ENCODE assay signal across 8 cellular contexts in the genomic region with DNA sequence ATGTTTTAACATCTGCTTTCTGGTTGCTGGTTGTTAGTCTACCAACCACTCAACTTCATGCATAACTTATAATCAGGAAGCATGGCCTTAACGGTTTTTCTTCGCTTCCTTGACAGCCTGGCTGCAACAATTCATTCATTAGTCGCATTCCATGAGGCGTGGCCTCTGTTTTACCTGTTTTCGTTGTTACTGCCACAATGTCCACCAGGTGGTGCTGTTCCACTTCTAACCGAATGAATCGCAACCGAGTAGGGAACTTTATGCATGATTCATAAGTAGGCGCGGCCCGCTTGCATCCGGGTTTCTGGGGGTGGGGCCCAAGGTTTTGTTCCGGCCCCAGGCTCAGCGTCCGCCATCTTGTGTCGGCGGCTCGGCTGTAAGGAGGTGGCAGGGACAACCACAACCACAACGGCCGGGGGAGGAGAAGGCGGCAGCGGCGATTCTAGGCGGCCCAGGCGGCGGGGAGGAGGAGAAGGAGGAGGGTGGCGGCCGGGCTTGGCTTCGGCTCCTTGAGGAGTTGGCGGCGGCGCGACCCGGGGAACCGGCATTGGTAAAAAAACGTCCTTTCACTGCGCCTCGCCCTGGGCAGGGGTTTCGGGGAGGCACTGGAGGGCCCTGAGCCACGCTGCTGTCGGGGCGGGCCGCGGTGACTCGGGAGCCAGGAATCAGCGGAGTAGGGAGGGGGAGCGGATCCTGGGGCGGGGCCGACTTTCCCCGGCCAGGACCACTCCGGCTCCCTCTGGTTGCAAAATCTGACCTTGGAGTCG.
DNase-seq lines count a peak whose midpoint lies in the region; ATAC-seq, FAIRE-seq and TF ChIP-seq lines count a peak whose summit lies in the region.

A gene (plus strand): TSS at position 355 of the 767 bp plus-strand sequence. CDS start 4,974 bp downstream, outside the sequence.

- H3K4me1 ChIP-seq in OCI-LY3 (ENCODE audit: low read length): peaks cover 25% of the 10 kb centered on the region

- peaks cover 51% of the 10 kb centered on the region for H4K20me1 ChIP-seq in OCI-LY3 (ENCODE audit: insufficient read depth, low read length)

- peak; percentile 57 for DNase-seq in D721Med (ENCODE audit: insufficient read length, low spot score)
- peak; percentile 61 for DNase-seq in HuH-7.5 (ENCODE audit: low spot score)
- peak; percentile 90 for DNase-seq in activated CD8-positive, alpha-beta memory T cell treated with anti-CD3 and anti-CD28 coated beads, Interleukin-2, amount 50 U/mL, for 48 hours
- peak; percentile 79 for DNase-seq in middle frontal gyrus (ENCODE audit: extremely low spot score, low spot score)
- peak; percentile 78 to 92 for DNase-seq in stimulated activated CD8-positive, alpha-beta memory T cell treated with anti-CD3 and anti-CD28 coated beads, Interleukin-2, amount 100 ng/mL, for 48 hours (ENCODE audit: low read depth in 2 of 2)

- peak; percentile 51 for ATAC-seq in GM21515 (IDR thresholded peaks at IDR 0.05; ENCODE audit: unreplicated experiment)

- no peaks in the 10 kb centered on the region for H3K27me3 ChIP-seq in OCI-LY3 (ENCODE audit: low read depth, low read length)

- H3K9ac ChIP-seq in OCI-LY3 (ENCODE audit: low read length): peak within 1 kb of the TSS; percentile 100

- no peak for FAIRE-seq in D721Med (lab: Jason Lieb, UNC)
- peak; percentile 99 for FAIRE-seq in endometrium (lab: Jason Lieb, UNC)

- peak within 1 kb of the TSS; percentile 89 for H3K4me2 ChIP-seq in OCI-LY3 (ENCODE audit: low read length)

- peak within 1 kb of the TSS; percentile 99 for H3K27ac ChIP-seq in OCI-LY3 (ENCODE audit: low read length)

- peaks cover 79% of the 10 kb centered on the region for H3K79me2 ChIP-seq in OCI-LY3 (ENCODE audit: low read length)

- H3K9me3 ChIP-seq in OCI-LY3 (ENCODE audit: insufficient read depth, low read length): no peaks in the 10 kb centered on the region

- peaks cover 50% of the 10 kb centered on the region for H3K36me3 ChIP-seq in OCI-LY3 (replicated peaks; ENCODE audit: low read depth, low read length)

- no peak within 1 kb of the TSS for H2AFZ ChIP-seq in OCI-LY3 (ENCODE audit: low read depth, low read length)

- peak within 1 kb of the TSS; percentile 97 for H3K4me3 ChIP-seq in OCI-LY3 (ENCODE audit: low read length)

- TF ChIP-seq CTCF in D721Med (IDR thresholded peaks at IDR 0.05; ENCODE audit: insufficient read depth, missing control alignments) (peak; percentile 71), OCI-LY3 (IDR thresholded peaks at IDR 0.05; ENCODE audit: low read depth, low read length) (peak; percentile 70)

Comparison
In these comparisons a context has a peak if more than half of its experiments do, and no peak if none do; other contexts are left out.
1. Peak in every context shown above with its lines: DNase-seq, ATAC-seq, H3K4me3 ChIP-seq and H3K27ac ChIP-seq.